ENCODE assay signal across 15 cellular contexts in genomic region chr5:151146003-151146524, GRCh38. TPM values are rescaled to one million over a fixed set of nuclear protein-coding genes. Genes with fewer than 3 reads are reported as not detected.
DNase-seq lines count a peak whose midpoint lies in the region; ATAC-seq and TF ChIP-seq lines count a peak whose summit lies in the region.
"Had no signal": no experiment of that assay in that cellular context is flagged by ENCODE, and none has a peak within 500 bp of the region (broad histone marks: within the 10 kb centered on the region; RNA-seq: fewer than 3 reads in every experiment).

No MANE protein-coding gene starts in this region.

- peaks cover 19% of the 10 kb centered on the region for H3K36me3 ChIP-seq in neutrophil

- H3K9me3 Mint-ChIP-seq in activated CD4-positive, alpha-beta T cell treated with anti-CD3 and anti-CD28 coated beads for 36 hours (ENCODE audit: low read depth): no peaks in the 10 kb centered on the region
- H3K9me3 Mint-ChIP-seq: dendritic cell treated with granulocyte-macrophage colony-stimulating factor and Interleukin-4, amounts not matched to agents 40 ng/mL and 50 ng/mL, for 4 days had no signal

- in situ Hi-C loops in KBM-7 (cut with MboI; ENCODE audit: low pct_unique_long_range_greater_than_20kb, low sequenced_read_pairs): no loop called here
- in situ Hi-C loops in GM13976 (cut with MboI; ENCODE audit: low sequenced_read_pairs, unreplicated experiment): no loop called here

- H3K4me1 Mint-ChIP-seq in activated CD4-positive, alpha-beta T cell treated with anti-CD3 and anti-CD28 coated beads for 36 hours: peaks cover 94% of the 10 kb centered on the region

- peaks cover 36 to 37% of the 10 kb centered on the region in 2 experiments for H3K4me1 ChIP-seq in neutrophil (ENCODE audit: control insufficient read depth in 1 of 2, insufficient read depth in 1 of 2, low read depth in 1 of 2, low read length in 1 of 2)

- no peaks in the 10 kb centered on the region for H3K27me3 ChIP-seq in neutrophil
- H3K27me3 ChIP-seq: ascending aorta had no signal

- H3K9me3 ChIP-seq in neutrophil: no peaks in the 10 kb centered on the region
- H3K9me3 ChIP-seq: ascending aorta had no signal

- H3K4me3 ChIP-seq in neutrophil (ENCODE audit: low read depth in 1 of 2, low read length in 1 of 2): no peak overlapping the region
- H3K4me3 ChIP-seq: ascending aorta, SK-N-MC had no signal

- CTCF ChIA-PET in activated CD4-positive, alpha-beta T cell treated with anti-CD3 and anti-CD28 coated beads for 36 hours (lab: Charles Lee): interaction anchor here (1.1 to 19.2 kb wide), 3 partner anchors 19 to 31 kb away, joined by 5 to 216 read pairs (median 9); no protein-coding TSS in a partner anchor

- peak overlapping the region; percentile 28 for H3K27ac Mint-ChIP-seq in activated CD4-positive, alpha-beta T cell treated with anti-CD3 and anti-CD28 coated beads for 36 hours
- H3K27ac Mint-ChIP-seq: dendritic cell treated with granulocyte-macrophage colony-stimulating factor and Interleukin-4, amounts not matched to agents 40 ng/mL and 50 ng/mL, for 4 days had no signal

- peaks cover 57% of the 10 kb centered on the region for H3K36me3 Mint-ChIP-seq in activated CD4-positive, alpha-beta T cell treated with anti-CD3 and anti-CD28 coated beads for 36 hours (ENCODE audit: low read depth)

- POLR2A ChIA-PET in activated CD4-positive, alpha-beta T cell treated with anti-CD3 and anti-CD28 coated beads for 36 hours (lab: Charles Lee): no interaction called here

- DNase-seq in activated CD4-positive, alpha-beta T cell treated with anti-CD3 and anti-CD28 coated beads for 36 hours: no peak
- no peak for DNase-seq in activated CD4-positive, alpha-beta T cell treated with anti-CD3 and anti-CD28 coated beads for 4 hours
- peak; percentile 4 for DNase-seq in KBM-7
- DNase-seq in dermis blood vessel endothelial cell: peak; percentile 38
- DNase-seq in GM13976 (ENCODE audit: low spot score): no peak
- DNase-seq in kidney tubule cell (ENCODE audit: low spot score): no peak
- no peak for DNase-seq in H4 (ENCODE audit: low spot score)
- DNase-seq: activated T-cell treated with anti-CD3 and anti-CD28 coated beads for 4 hours; NCI-H2081; NCI-H526; stimulated activated CD4-positive, alpha-beta T cell treated with anti-CD3 and anti-CD28 coated beads, Interleukin-15, amount 100 ng/mL, for 24 hours had no signal

- H3K27ac ChIP-seq in neutrophil: peak overlapping the region; percentile 32
- H3K27ac ChIP-seq: ascending aorta, SK-N-MC had no signal

- no peak for TF ChIP-seq CTCF in neutrophil (IDR thresholded peaks at IDR 0.05)
- no peak for TF ChIP-seq CTCF in GM13976 (IDR thresholded peaks at IDR 0.05; ENCODE audit: borderline replicate concordance, control extremely low read depth, extremely low read depth, insufficient read depth, missing control alignments)

- no peak for ATAC-seq in activated CD4-positive, alpha-beta T cell treated with anti-CD3 and anti-CD28 coated beads for 36 hours

- H3K4me3 Mint-ChIP-seq in activated CD4-positive, alpha-beta T cell treated with anti-CD3 and anti-CD28 coated beads for 36 hours: no peak overlapping the region
- H3K4me3 Mint-ChIP-seq: dendritic cell treated with granulocyte-macrophage colony-stimulating factor and Interleukin-4, amounts not matched to agents 40 ng/mL and 50 ng/mL, for 4 days had no signal

- intact Hi-C loops in activated CD4-positive, alpha-beta T cell treated with anti-CD3 and anti-CD28 coated beads for 36 hours (cut with DNase I, micrococcal nuclease): no loop called here

- H3K27me3 Mint-ChIP-seq in activated CD4-positive, alpha-beta T cell treated with anti-CD3 and anti-CD28 coated beads for 36 hours: no peaks in the 10 kb centered on the region
- H3K27me3 Mint-ChIP-seq: dendritic cell treated with granulocyte-macrophage colony-stimulating factor and Interleukin-4, amounts not matched to agents 40 ng/mL and 50 ng/mL, for 4 days had no signal

RNA-seq across cellular contexts. Expression of gene ANXA6, which starts 11.5 kb away (rescaled TPM):
- total RNA-seq in activated CD4-positive, alpha-beta T cell treated with anti-CD3 and anti-CD28 coated beads for 36 hours: 100 to 1,000 TPM; 322 to 332 TPM
- total RNA-seq in dermis blood vessel endothelial cell: 144 and 211 TPM in 2 replicates
- 113 and 131 TPM in 2 replicates for total RNA-seq in H4 (2014; rRNA removed; shearing (Covaris generic))

Comparison
In these comparisons a context has a peak if more than half of its experiments do, and no peak if none do; other contexts are left out.
1. DNase-seq: peak in KBM-7 (single experiment) and dermis blood vessel endothelial cell (single experiment); none in activated CD4-positive, alpha-beta T cell treated with anti-CD3 and anti-CD28 coated beads for 36 hours (single experiment), activated CD4-positive, alpha-beta T cell treated with anti-CD3 and anti-CD28 coated beads for 4 hours (0 of 2), GM13976 (single experiment), kidney tubule cell (single experiment) and H4 (single experiment).